24 cellular contexts compared by ENCODE assay signal in genomic region chrX:73268463-73268862, GRCh38. TPM values are rescaled to one million over a fixed set of nuclear protein-coding genes. Genes with fewer than 3 reads are reported as not detected.
"Had no signal": no experiment of that assay in that cellular context is flagged by ENCODE, and none has a peak within 500 bp of the region (broad histone marks: within the 10 kb centered on the region; RNA-seq: fewer than 3 reads in every experiment).

No MANE protein-coding gene starts in this region.

- DNase-seq: IMR-90, Karpas-422, KG1, MM.1S, NCI-H1092 treated with DMSO at 0.1 percent for 48 hours, NCI-H1436, NCI-H187, NCI-H2029, NCI-H2081 treated with DMSO at 0.1 percent for 48 hours, NCI-H2171, NCI-H226, NCI-H446, NCI-H510A, NCI-H524 treated with DMSO at 0.1 percent for 48 hours, NCI-H69, NCI-H774, PC-3, SHP77 treated with DMSO at 0.1 percent for 48 hours, SJCRH30 had no signal

- H3K4me1 ChIP-seq: SJCRH30 had no signal

- H3K9me3 ChIP-seq: SJCRH30 had no signal

- H3K27me3 ChIP-seq: SJCRH30 had no signal

- H3K27ac ChIP-seq: RWPE1, SJCRH30 had no signal

- FAIRE-seq: HepG2 had no signal

- H3K4me3 ChIP-seq: SJCRH30 had no signal

- ATAC-seq: HepG2, Panc1, PC-3, SK-N-SH treated with all-trans-retinoic acid at 6 μM for 48 hours had no signal

- H3K36me3 ChIP-seq: SJCRH30 had no signal

RNA-seq across cellular contexts. Expression of gene NAP1L2, which starts 53.8 kb away (rescaled TPM):
- total RNA-seq: IMR-90, OCI-LY7, SJCRH30 had no signal
